ENCODE assay signal across 2 cellular contexts in genomic region chr1:202661136-202661845, GRCh38.
TF ChIP-seq lines count a peak whose summit lies in the region.

No MANE protein-coding gene starts in this region.

TF ChIP-seq in GM23338, 12 proteins besides CTCF, POLR2A, EP300 and RAD21 (continued from another document):
- TF ChIP-seq, protein P1, sequence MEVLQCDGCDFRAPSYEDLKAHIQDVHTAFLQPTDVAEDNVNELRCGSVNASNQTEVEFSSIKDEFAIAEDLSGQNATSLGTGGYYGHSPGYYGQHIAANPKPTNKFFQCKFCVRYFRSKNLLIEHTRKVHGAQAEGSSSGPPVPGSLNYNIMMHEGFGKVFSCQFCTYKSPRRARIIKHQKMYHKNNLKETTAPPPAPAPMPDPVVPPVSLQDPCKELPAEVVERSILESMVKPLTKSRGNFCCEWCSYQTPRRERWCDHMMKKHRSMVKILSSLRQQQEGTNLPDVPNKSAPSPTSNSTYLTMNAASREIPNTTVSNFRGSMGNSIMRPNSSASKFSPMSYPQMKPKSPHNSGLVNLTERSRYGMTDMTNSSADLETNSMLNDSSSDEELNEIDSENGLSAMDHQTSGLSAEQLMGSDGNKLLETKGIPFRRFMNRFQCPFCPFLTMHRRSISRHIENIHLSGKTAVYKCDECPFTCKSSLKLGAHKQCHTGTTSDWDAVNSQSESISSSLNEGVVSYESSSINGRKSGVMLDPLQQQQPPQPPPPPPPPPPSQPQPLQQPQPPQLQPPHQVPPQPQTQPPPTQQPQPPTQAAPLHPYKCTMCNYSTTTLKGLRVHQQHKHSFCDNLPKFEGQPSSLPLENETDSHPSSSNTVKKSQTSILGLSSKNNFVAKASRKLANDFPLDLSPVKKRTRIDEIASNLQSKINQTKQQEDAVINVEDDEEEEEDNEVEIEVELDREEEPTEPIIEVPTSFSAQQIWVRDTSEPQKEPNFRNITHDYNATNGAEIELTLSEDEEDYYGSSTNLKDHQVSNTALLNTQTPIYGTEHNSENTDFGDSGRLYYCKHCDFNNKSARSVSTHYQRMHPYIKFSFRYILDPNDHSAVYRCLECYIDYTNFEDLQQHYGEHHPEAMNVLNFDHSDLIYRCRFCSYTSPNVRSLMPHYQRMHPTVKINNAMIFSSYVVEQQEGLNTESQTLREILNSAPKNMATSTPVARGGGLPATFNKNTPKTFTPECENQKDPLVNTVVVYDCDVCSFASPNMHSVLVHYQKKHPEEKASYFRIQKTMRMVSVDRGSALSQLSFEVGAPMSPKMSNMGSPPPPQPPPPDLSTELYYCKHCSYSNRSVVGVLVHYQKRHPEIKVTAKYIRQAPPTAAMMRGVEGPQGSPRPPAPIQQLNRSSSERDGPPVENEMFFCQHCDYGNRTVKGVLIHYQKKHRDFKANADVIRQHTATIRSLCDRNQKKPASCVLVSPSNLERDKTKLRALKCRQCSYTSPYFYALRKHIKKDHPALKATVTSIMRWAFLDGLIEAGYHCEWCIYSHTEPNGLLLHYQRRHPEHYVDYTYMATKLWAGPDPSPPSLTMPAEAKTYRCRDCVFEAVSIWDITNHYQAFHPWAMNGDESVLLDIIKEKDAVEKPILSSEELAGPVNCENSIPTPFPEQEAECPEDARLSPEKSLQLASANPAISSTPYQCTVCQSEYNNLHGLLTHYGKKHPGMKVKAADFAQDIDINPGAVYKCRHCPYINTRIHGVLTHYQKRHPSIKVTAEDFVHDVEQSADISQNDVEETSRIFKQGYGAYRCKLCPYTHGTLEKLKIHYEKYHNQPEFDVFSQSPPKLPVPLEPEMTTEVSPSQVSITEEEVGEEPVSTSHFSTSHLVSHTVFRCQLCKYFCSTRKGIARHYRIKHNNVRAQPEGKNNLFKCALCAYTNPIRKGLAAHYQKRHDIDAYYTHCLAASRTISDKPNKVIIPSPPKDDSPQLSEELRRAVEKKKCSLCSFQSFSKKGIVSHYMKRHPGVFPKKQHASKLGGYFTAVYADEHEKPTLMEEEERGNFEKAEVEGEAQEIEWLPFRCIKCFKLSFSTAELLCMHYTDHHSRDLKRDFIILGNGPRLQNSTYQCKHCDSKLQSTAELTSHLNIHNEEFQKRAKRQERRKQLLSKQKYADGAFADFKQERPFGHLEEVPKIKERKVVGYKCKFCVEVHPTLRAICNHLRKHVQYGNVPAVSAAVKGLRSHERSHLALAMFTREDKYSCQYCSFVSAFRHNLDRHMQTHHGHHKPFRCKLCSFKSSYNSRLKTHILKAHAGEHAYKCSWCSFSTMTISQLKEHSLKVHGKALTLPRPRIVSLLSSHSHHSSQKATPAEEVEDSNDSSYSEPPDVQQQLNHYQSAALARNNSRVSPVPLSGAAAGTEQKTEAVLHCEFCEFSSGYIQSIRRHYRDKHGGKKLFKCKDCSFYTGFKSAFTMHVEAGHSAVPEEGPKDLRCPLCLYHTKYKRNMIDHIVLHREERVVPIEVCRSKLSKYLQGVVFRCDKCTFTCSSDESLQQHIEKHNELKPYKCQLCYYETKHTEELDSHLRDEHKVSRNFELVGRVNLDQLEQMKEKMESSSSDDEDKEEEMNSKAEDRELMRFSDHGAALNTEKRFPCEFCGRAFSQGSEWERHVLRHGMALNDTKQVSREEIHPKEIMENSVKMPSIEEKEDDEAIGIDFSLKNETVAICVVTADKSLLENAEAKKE (CRISPR knock-in tag; IDR thresholded peaks at IDR 0.05), result no peak
- no peak for TF ChIP-seq POLR2AphosphoS5 (IDR thresholded peaks at IDR 0.05; ENCODE audit: low read depth)
- TF ChIP-seq, protein P2, sequence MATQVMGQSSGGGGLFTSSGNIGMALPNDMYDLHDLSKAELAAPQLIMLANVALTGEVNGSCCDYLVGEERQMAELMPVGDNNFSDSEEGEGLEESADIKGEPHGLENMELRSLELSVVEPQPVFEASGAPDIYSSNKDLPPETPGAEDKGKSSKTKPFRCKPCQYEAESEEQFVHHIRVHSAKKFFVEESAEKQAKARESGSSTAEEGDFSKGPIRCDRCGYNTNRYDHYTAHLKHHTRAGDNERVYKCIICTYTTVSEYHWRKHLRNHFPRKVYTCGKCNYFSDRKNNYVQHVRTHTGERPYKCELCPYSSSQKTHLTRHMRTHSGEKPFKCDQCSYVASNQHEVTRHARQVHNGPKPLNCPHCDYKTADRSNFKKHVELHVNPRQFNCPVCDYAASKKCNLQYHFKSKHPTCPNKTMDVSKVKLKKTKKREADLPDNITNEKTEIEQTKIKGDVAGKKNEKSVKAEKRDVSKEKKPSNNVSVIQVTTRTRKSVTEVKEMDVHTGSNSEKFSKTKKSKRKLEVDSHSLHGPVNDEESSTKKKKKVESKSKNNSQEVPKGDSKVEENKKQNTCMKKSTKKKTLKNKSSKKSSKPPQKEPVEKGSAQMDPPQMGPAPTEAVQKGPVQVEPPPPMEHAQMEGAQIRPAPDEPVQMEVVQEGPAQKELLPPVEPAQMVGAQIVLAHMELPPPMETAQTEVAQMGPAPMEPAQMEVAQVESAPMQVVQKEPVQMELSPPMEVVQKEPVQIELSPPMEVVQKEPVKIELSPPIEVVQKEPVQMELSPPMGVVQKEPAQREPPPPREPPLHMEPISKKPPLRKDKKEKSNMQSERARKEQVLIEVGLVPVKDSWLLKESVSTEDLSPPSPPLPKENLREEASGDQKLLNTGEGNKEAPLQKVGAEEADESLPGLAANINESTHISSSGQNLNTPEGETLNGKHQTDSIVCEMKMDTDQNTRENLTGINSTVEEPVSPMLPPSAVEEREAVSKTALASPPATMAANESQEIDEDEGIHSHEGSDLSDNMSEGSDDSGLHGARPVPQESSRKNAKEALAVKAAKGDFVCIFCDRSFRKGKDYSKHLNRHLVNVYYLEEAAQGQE (IDR thresholded peaks at IDR 0.05; ENCODE audit: unreplicated experiment), result no peak
- TF ChIP-seq EZH2phosphoT487 (IDR thresholded peaks at IDR 0.05; ENCODE audit: unreplicated experiment), result no peak
- TF ChIP-seq JUNB (IDR thresholded peaks at IDR 0.05; ENCODE audit: unreplicated experiment), result no peak
- TF ChIP-seq EZH2 (IDR thresholded peaks at IDR 0.05; ENCODE audit: low read depth, unreplicated experiment), result no peak
- TF ChIP-seq STAT1 (IDR thresholded peaks at IDR 0.05; ENCODE audit: unreplicated experiment), result no peak
- TF ChIP-seq ETS1 (IDR thresholded peaks at IDR 0.05), result no peak

TF ChIP-seq in SK-N-SH treated with all-trans-retinoic acid at 6 μM for 48 hours, 23 proteins besides CTCF, POLR2A, EP300 and RAD21 (continued from another document):
- no peak for TF ChIP-seq CREB5 (CRISPR knock-in tag; IDR thresholded peaks at IDR 0.05; ENCODE audit: low read depth)
